20 cellular contexts compared by ENCODE assay signal in the genomic region with DNA sequence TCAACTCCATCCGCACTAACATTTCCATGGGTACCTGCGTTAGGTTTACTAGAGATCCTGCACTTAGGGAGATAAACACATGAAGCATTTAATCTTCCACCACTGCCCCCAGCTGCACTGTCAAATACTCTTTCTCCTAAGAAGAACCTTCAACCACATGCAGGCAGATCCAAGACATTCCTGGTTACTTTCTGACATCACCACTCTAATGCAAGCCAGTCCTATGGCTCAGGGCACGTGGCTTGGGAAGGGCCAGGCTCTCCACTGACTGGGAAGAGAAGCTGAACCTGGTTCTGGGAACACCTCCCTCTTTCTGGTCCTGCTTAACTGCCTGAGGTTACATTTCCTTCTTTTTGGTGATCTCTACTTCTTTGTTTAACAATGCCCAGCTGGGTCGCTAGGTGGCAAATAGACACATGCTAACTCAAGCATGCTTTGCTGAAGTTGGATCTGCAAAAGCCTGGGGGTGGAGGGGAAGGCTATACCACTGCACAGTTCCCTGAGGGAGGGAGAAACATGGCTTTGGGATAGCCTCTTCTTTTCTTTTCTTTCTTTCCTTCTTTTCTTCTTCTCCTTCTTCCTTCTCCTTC.
A peak's percentile ranks its signal among the peaks of the same experiment; 100 is the strongest.
DNase-seq lines count a peak whose midpoint lies in the region; ATAC-seq, FAIRE-seq and TF ChIP-seq lines count a peak whose summit lies in the region.
"Had no signal": no experiment of that assay in that cellular context is flagged by ENCODE, and none has a peak within 500 bp of the region (broad histone marks: within the 10 kb centered on the region; RNA-seq: fewer than 3 reads in every experiment).

No MANE protein-coding gene starts in this region.

- intact Hi-C loops in IMR-90 (cut with micrococcal nuclease): no loop called here

- POLR2A ChIA-PET in IMR-90 (lab: Charles Lee; ENCODE audit: unreplicated experiment): no interaction called here

- H3K27ac Mint-ChIP-seq in astrocyte (ENCODE audit: unreplicated experiment): no peak overlapping the region

- H3K9me3 ChIP-seq in IMR-90 (ENCODE audit: control insufficient read depth, insufficient read depth, low read length): no peaks in the 10 kb centered on the region
- no peaks in the 10 kb centered on the region for H3K9me3 ChIP-seq in astrocyte (ENCODE audit: insufficient read depth, low read depth, low read length)
- H3K9me3 ChIP-seq: adrenal gland, upper lobe of right lung had no signal

- no peak for TF ChIP-seq RAD21 in IMR-90 (IDR thresholded peaks at IDR 0.05; ENCODE audit: low read length)

- H3K79me1 ChIP-seq in IMR-90 (ENCODE audit: low read depth in 1 of 2, low read length in 2 of 2): no peaks in the 10 kb centered on the region

- H2AK9ac ChIP-seq in IMR-90 (replicated peaks; ENCODE audit: low read depth, low read length, poor library complexity): no peak overlapping the region

- H3K9me3 Mint-ChIP-seq in astrocyte (ENCODE audit: unreplicated experiment): peaks cover 6% of the 10 kb centered on the region

- H3K36me3 ChIP-seq in IMR-90 (ENCODE audit: control insufficient read depth, insufficient read depth, low read length): no peaks in the 10 kb centered on the region
- no peaks in the 10 kb centered on the region for H3K36me3 ChIP-seq in astrocyte (ENCODE audit: insufficient read depth, low read length)
- H3K36me3 ChIP-seq: adrenal gland, BLaER1, upper lobe of right lung had no signal

- no peak overlapping the region for H3K23ac ChIP-seq in IMR-90 (ENCODE audit: low read depth, low read length)

- no peak overlapping the region for H3K9ac ChIP-seq in IMR-90 (ENCODE audit: low read depth, low read length)
- no peak overlapping the region for H3K9ac ChIP-seq in astrocyte (ENCODE audit: low read length)
- H3K9ac ChIP-seq: BLaER1 had no signal

- no peak overlapping the region for H2AFZ ChIP-seq in IMR-90 (replicated peaks; ENCODE audit: low read length, poor library complexity)
- H2AFZ ChIP-seq in astrocyte (ENCODE audit: low read depth, low read length): no peak overlapping the region

- H4K20me1 ChIP-seq in IMR-90 (ENCODE audit: insufficient read depth, low read length) (no peaks in the 10 kb centered on the region), astrocyte (ENCODE audit: insufficient read depth, low read length) (no peaks in the 10 kb centered on the region)
- H4K20me1 ChIP-seq: BLaER1 had no signal

- CTCF ChIA-PET in IMR-90 (lab: Yijun Ruan, JAX): no interaction called here

- no peaks in the 10 kb centered on the region; the same call in none of the 2 replicates for H3K9me1 ChIP-seq in IMR-90 (ENCODE audit: insufficient read depth, low read length)

- no CpG with 5 or more reads among the region's 4 CpGs for WGBS in IMR-90 (ENCODE audit: extremely low coverage in 2 of 2, insufficient read length in 1 of 2), 2 experiments

- dilution Hi-C loops in IMR-90 (cut with HindIII; ENCODE audit: low sequenced_read_pairs, unreplicated experiment): no loop called here

- H2BK120ac ChIP-seq in IMR-90 (ENCODE audit: low read depth, low read length): no peak overlapping the region

- H3K56ac ChIP-seq in IMR-90 (ENCODE audit: extremely low read depth, insufficient read depth, low read length): no peak overlapping the region

- H3K4me3 ChIP-seq in IMR-90 (ENCODE audit: insufficient read depth, low read depth, low read length): no peak overlapping the region
- no peak overlapping the region for H3K4me3 ChIP-seq in astrocyte (ENCODE audit: insufficient read depth, low read depth, low read length)
- H3K4me3 ChIP-seq: adrenal gland, BLaER1, dorsolateral prefrontal cortex, upper lobe of right lung had no signal

- peak; percentile 28; the same call in 1 of the 2 replicates for ATAC-seq in IMR-90 (ENCODE audit: low read depth)
- ATAC-seq in GM18520 (IDR thresholded peaks at IDR 0.05; ENCODE audit: unreplicated experiment): no peak
- no peak for ATAC-seq in GM19395 (IDR thresholded peaks at IDR 0.05; ENCODE audit: unreplicated experiment)
- ATAC-seq: left ventricle myocardium superior, upper lobe of right lung had no signal

- no peak overlapping the region for H2AK5ac ChIP-seq in IMR-90 (ENCODE audit: low read depth, low read length)

- TF ChIP-seq POLR2A in IMR-90 (IDR thresholded peaks at IDR 0.05; ENCODE audit: low read depth, low read length): no peak

- no peak overlapping the region for H3K4me3 Mint-ChIP-seq in astrocyte (ENCODE audit: unreplicated experiment)

- H3K4ac ChIP-seq in IMR-90 (ENCODE audit: low read depth, low read length): no peak overlapping the region

- no peak overlapping the region for H4K5ac ChIP-seq in IMR-90 (ENCODE audit: low read depth, low read length)

- H3K27me3 Mint-ChIP-seq in astrocyte (ENCODE audit: low read depth, unreplicated experiment): peaks cover 2% of the 10 kb centered on the region

- in situ Hi-C loops in IMR-90 (cut with MboI; ENCODE audit: low sequenced_read_pairs): no loop called here

- peak; percentile 24 for DNase-seq in DMS53 (lab: John Stamatoyannopoulos, UW)
- DNase-seq in DMS53 treated with DMSO at 0.1 percent for 48 hours (lab: John Stamatoyannopoulos, UW; ENCODE audit: unreplicated experiment): no peak
- DNase-seq in IMR-90: peak; percentile 66
- DNase-seq in astrocyte (ENCODE audit: low read depth): peak; percentile 39
- peak; percentile 22 for DNase-seq in left kidney (ENCODE audit: low read depth, low spot score)
- no peak for DNase-seq in T-helper 1 cell
- DNase-seq: activated CD4-positive, alpha-beta T cell treated with anti-CD3 and anti-CD28 coated beads, Interleukin-2, amount 50 U/mL, for 1 hour; activated CD8-positive, alpha-beta memory T cell treated with anti-CD3 and anti-CD28 coated beads, Interleukin-2, amount 50 U/mL, for 48 hours; activated gamma-delta T cell; adrenal gland; central memory CD4-positive, alpha-beta T cell; dorsolateral prefrontal cortex; left ventricle myocardium superior; NCI-H1417 treated with DMSO at 0.1 percent for 48 hours; NCI-H2227 treated with DMSO at 0.1 percent for 48 hours; upper lobe of right lung had no signal

- no peaks in the 10 kb centered on the region for H3K36me3 Mint-ChIP-seq in astrocyte (ENCODE audit: low read depth, unreplicated experiment)

- FAIRE-seq in astrocyte (lab: Jason Lieb, UNC): no peak

- H3K4me1 ChIP-seq in IMR-90 (ENCODE audit: control insufficient read depth, insufficient read depth, low read length) (peaks cover 5% of the 10 kb centered on the region), astrocyte (ENCODE audit: insufficient read depth, low read length) (peaks cover 6% of the 10 kb centered on the region)
- H3K4me1 ChIP-seq: adrenal gland, BLaER1, upper lobe of right lung had no signal

- TF ChIP-seq CTCF in IMR-90 (conservative IDR thresholded peaks at IDR 0.05; ENCODE audit: low read depth, low read length): no peak
- TF ChIP-seq CTCF in astrocyte (IDR thresholded peaks at IDR 0.05; ENCODE audit: insufficient read depth, low read depth, low read length): no peak

- peaks cover 16% of the 10 kb centered on the region for H3K4me1 Mint-ChIP-seq in astrocyte (ENCODE audit: low read depth, unreplicated experiment)

- no peak overlapping the region for H3K14ac ChIP-seq in IMR-90 (replicated peaks; ENCODE audit: low read depth, low read length)

- no peaks in the 10 kb centered on the region for H3K27me3 ChIP-seq in IMR-90 (ENCODE audit: control insufficient read depth, insufficient read depth, low read length)
- H3K27me3 ChIP-seq in astrocyte (ENCODE audit: insufficient read depth, low read length): no peaks in the 10 kb centered on the region
- H3K27me3 ChIP-seq: adrenal gland, BLaER1, dorsolateral prefrontal cortex, upper lobe of right lung had no signal

- no peak overlapping the region for H3K4me2 ChIP-seq in IMR-90 (ENCODE audit: low read depth, low read length)
- H3K4me2 ChIP-seq in astrocyte (ENCODE audit: low read length): no peak overlapping the region
- H3K4me2 ChIP-seq: BLaER1 had no signal

- H2BK5ac ChIP-seq in IMR-90 (ENCODE audit: low read depth, low read length, poor library complexity, severe bottlenecking): no peak overlapping the region

- H4K91ac ChIP-seq in IMR-90 (ENCODE audit: insufficient read depth, low read depth, low read length): no peak overlapping the region

- no TSS peak for BruUV-seq in IMR-90 (replicated peaks; lab: Mats Ljungman, UMichigan)

- no peak overlapping the region for H4K8ac ChIP-seq in IMR-90 (ENCODE audit: low read depth in 2 of 2, low read length in 2 of 2)

- no peak overlapping the region for H2BK20ac ChIP-seq in IMR-90 (ENCODE audit: low read depth, low read length)

- no peak overlapping the region for H2BK15ac ChIP-seq in IMR-90 (ENCODE audit: low read depth, low read length)

- no peak overlapping the region for H3K27ac ChIP-seq in IMR-90 (ENCODE audit: insufficient read depth, low read length)
- no peak overlapping the region for H3K27ac ChIP-seq in astrocyte (ENCODE audit: low read depth, low read length)
- H3K27ac ChIP-seq: 22Rv1, adrenal gland, BLaER1, dorsolateral prefrontal cortex, upper lobe of right lung had no signal

- no peak overlapping the region for H3K18ac ChIP-seq in IMR-90 (ENCODE audit: low read depth, low read length)

- no peaks in the 10 kb centered on the region for H3K79me2 ChIP-seq in astrocyte (ENCODE audit: insufficient read depth, low read length)

TF ChIP-seq in IMR-90, 13 proteins besides CTCF, POLR2A, EP300 and RAD21:
- TF ChIP-seq MAZ (IDR thresholded peaks at IDR 0.05; ENCODE audit: borderline replicate concordance, low read depth, low read length) (no peak), MAFK (IDR thresholded peaks at IDR 0.05; ENCODE audit: low read depth, low read length) (no peak), CHD1 (IDR thresholded peaks at IDR 0.05; ENCODE audit: low read depth, low read length) (no peak), RFX5 (IDR thresholded peaks at IDR 0.05; ENCODE audit: low read depth, low read length) (no peak), SMC3 (IDR thresholded peaks at IDR 0.05; ENCODE audit: low read depth, low read length) (no peak), FOS (IDR thresholded peaks at IDR 0.05; ENCODE audit: low read depth, low read length) (no peak), CEBPB (IDR thresholded peaks at IDR 0.05; ENCODE audit: low read depth, low read length) (no peak), NFE2L2 (IDR thresholded peaks at IDR 0.05; ENCODE audit: low read depth, low read length) (no peak), BHLHE40 (IDR thresholded peaks at IDR 0.05; ENCODE audit: low read depth, low read length) (no peak)
- TF ChIP-seq, protein P1, sequence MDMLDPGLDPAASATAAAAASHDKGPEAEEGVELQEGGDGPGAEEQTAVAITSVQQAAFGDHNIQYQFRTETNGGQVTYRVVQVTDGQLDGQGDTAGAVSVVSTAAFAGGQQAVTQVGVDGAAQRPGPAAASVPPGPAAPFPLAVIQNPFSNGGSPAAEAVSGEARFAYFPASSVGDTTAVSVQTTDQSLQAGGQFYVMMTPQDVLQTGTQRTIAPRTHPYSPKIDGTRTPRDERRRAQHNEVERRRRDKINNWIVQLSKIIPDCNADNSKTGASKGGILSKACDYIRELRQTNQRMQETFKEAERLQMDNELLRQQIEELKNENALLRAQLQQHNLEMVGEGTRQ (IDR thresholded peaks at IDR 0.05; ENCODE audit: low read depth, low read length): no peak

Comparison
In these comparisons a context has a peak if more than half of its experiments do, and no peak if none do; other contexts are left out.
1. DNase-seq: peak in DMS53 (single experiment), IMR-90 (single experiment), astrocyte (single experiment) and left kidney (single experiment); none in DMS53 treated with DMSO at 0.1 percent for 48 hours (single experiment) and T-helper 1 cell (0 of 5).